In the genomic region with DNA sequence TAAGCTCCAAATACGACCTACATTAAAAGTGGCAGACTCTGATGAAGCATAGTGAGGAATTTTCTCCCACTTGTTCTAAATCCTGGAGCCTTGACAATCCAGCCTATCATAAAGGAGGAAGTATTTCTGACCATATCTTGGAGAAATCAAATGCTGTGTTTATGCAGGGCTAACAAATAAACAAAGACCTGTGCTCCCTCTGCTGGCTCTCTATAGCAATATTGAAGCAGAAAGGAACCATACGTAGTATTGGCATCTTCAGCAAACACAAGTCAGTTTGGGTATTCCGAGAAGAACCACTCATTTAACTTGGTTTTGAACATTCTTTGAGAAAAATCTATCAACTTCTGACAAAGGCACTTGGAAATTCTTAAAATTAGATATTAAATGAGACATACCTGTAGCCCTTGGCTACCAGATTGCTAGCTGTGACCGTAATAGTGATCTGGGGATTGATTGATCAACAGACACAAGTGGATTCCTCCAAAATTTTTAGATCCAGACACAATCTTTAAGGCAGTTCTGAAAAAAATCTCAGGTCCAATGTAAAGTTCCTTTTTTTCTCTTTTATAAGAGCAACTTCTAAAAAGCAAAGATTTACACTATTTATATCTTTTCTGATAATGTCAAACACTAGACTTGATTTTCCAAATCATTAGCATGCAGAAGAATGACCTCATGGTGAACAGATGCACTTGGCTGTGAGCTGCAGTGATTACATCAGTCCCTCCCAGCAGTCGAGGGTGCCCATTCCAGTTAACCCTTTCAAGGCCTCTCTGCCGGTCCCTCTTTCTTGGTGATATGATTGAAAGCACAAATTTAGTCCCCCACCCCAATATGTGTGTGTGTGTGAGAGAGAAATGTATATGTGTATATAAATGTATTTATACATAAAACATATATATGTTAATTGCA, we compare ENCODE assay signal across 10 cellular contexts. TPM values are rescaled to one million over a fixed set of nuclear protein-coding genes. Genes with fewer than 3 reads are reported as not detected.
A peak's percentile ranks its signal among the peaks of the same experiment; 100 is the strongest.
DNase-seq lines count a peak whose midpoint lies in the region; ATAC-seq and TF ChIP-seq lines count a peak whose summit lies in the region.
"Had no signal": no experiment of that assay in that cellular context is flagged by ENCODE, and none has a peak within 500 bp of the region (broad histone marks: within the 10 kb centered on the region; RNA-seq: fewer than 3 reads in every experiment).

No MANE protein-coding gene starts in this region.

- H3K4me3 ChIP-seq in A673 (ENCODE audit: low read depth, low read length, poor library complexity, severe bottlenecking), result no peak overlapping the region
- no peak overlapping the region for H3K4me3 ChIP-seq in GM23338
- no peak overlapping the region for H3K4me3 ChIP-seq in epithelial cell of esophagus (ENCODE audit: low read length)

- no peaks in the 10 kb centered on the region for H3K79me2 ChIP-seq in GM23338 (replicated peaks; ENCODE audit: insufficient read depth)

- H3K27ac ChIP-seq in A673 (ENCODE audit: low read depth, low read length, poor library complexity, severe bottlenecking) (no peak overlapping the region), GM23338 (ENCODE audit: low read depth) (no peak overlapping the region)

- no peak overlapping the region for H2AFZ ChIP-seq in GM23338

- H3K9me2 ChIP-seq in GM23338 (ENCODE audit: insufficient read depth), result no peaks in the 10 kb centered on the region

- intact Hi-C loops in A673 (cut with micrococcal nuclease; ENCODE audit: unreplicated experiment), result no loop called here
- intact Hi-C loops in activated CD4-positive, alpha-beta memory T cell treated with anti-CD3 and anti-CD28 coated beads for 36 hours (cut with micrococcal nuclease), result loop anchor here (2.0 kb wide), 1 partner anchor 47 kb away; no protein-coding TSS in a partner anchor

- H3K36me3 ChIP-seq in A673 (ENCODE audit: insufficient read depth, low read length, poor library complexity, severe bottlenecking) (no peaks in the 10 kb centered on the region), GM23338 (ENCODE audit: insufficient read depth) (no peaks in the 10 kb centered on the region)

- BruUV-seq in A673 (replicated peaks; lab: Mats Ljungman, UMichigan), result no TSS peak

- CTCF ChIA-PET in A673 (lab: Charles Lee), result no interaction called here
- CTCF ChIA-PET in activated CD4-positive, alpha-beta memory T cell treated with anti-CD3 and anti-CD28 coated beads for 36 hours (lab: Charles Lee), result interaction anchor here (1.5 kb wide), 1 partner anchor 11 kb away, joined by 3 read pairs; no protein-coding TSS in a partner anchor

- H3K27me3 Mint-ChIP-seq in GM23338 (ENCODE audit: insufficient read depth, low read depth, poor library complexity), result peaks cover 3% of the 10 kb centered on the region
- no peaks in the 10 kb centered on the region for H3K27me3 Mint-ChIP-seq in activated CD4-positive, alpha-beta memory T cell treated with anti-CD3 and anti-CD28 coated beads for 36 hours

- peaks cover 53% of the 10 kb centered on the region for H3K4me1 ChIP-seq in A673 (ENCODE audit: insufficient read depth, low read length, poor library complexity, severe bottlenecking)
- H3K4me1 ChIP-seq in GM23338 (ENCODE audit: insufficient read depth), result peaks cover 29% of the 10 kb centered on the region

- H3K4me3 Mint-ChIP-seq in GM23338, result no peak overlapping the region
- no peak overlapping the region for H3K4me3 Mint-ChIP-seq in activated CD4-positive, alpha-beta memory T cell treated with anti-CD3 and anti-CD28 coated beads for 36 hours

- H3K36me3 Mint-ChIP-seq in GM23338 (ENCODE audit: low read depth), result no peaks in the 10 kb centered on the region
- H3K36me3 Mint-ChIP-seq in activated CD4-positive, alpha-beta memory T cell treated with anti-CD3 and anti-CD28 coated beads for 36 hours, result peaks cover 14% of the 10 kb centered on the region

- DNase-seq in A673 (ENCODE audit: low spot score) (peak; percentile 71), GM23338 (ENCODE audit: low spot score) (peak; percentile 46), NCI-H82 treated with DMSO at 0.1 percent for 48 hours (lab: John Stamatoyannopoulos, UW; ENCODE audit: unreplicated experiment) (peak; percentile 54), epithelial cell of esophagus (ENCODE audit: low read depth) (no peak), hepatic stellate cell (ENCODE audit: low spot score) (no peak), activated gamma-delta T cell (lab: John Stamatoyannopoulos, UW) (no peak)
- no peak for DNase-seq in activated CD4-positive, alpha-beta memory T cell treated with anti-CD3 and anti-CD28 coated beads for 36 hours
- DNase-seq: activated naive CD4-positive, alpha-beta T cell treated with anti-CD3 and anti-CD28 coated beads, Interleukin-2, amount 50 U/mL, for 16 hours had no signal

- no peaks in the 10 kb centered on the region for H4K20me1 ChIP-seq in GM23338 (replicated peaks; ENCODE audit: insufficient read depth)

- H3K27ac Mint-ChIP-seq in GM23338, result no peak overlapping the region
- H3K27ac Mint-ChIP-seq in activated CD4-positive, alpha-beta memory T cell treated with anti-CD3 and anti-CD28 coated beads for 36 hours, result no peak overlapping the region

- TF ChIP-seq CTCF in A673 (conservative IDR thresholded peaks at IDR 0.05; ENCODE audit: low read depth, low read length), result peak; percentile 53
- TF ChIP-seq CTCF in GM23338 (conservative IDR thresholded peaks at IDR 0.05; ENCODE audit: low read depth in 2 of 2), result peak; percentile 67
- TF ChIP-seq CTCF in epithelial cell of esophagus (IDR thresholded peaks at IDR 0.05; ENCODE audit: insufficient read depth, low read depth, low read length, missing control alignments), result peak; percentile 37

- H3K27me3 ChIP-seq in A673 (replicated peaks; ENCODE audit: insufficient read depth, low read depth, low read length, poor library complexity) (no peaks in the 10 kb centered on the region), GM23338 (ENCODE audit: insufficient read depth) (no peaks in the 10 kb centered on the region)

- H3K4me2 ChIP-seq in GM23338, result no peak overlapping the region

- H3K9me3 ChIP-seq in A673 (ENCODE audit: low read depth, low read length, poor library complexity, severe bottlenecking), result no peaks in the 10 kb centered on the region

- no peaks in the 10 kb centered on the region for H3K9me3 Mint-ChIP-seq in GM23338
- no peaks in the 10 kb centered on the region for H3K9me3 Mint-ChIP-seq in activated CD4-positive, alpha-beta memory T cell treated with anti-CD3 and anti-CD28 coated beads for 36 hours

- POLR2A ChIA-PET in A673 (lab: Charles Lee; ENCODE audit: low non-redundant PET), result no interaction called here
- POLR2A ChIA-PET in activated CD4-positive, alpha-beta memory T cell treated with anti-CD3 and anti-CD28 coated beads for 36 hours (lab: Charles Lee), result interaction anchor here (1.1 kb wide), 1 partner anchor 44 kb away, joined by 4 read pairs; no protein-coding TSS in a partner anchor

- peaks cover 59% of the 10 kb centered on the region for H3K4me1 Mint-ChIP-seq in GM23338
- H3K4me1 Mint-ChIP-seq in activated CD4-positive, alpha-beta memory T cell treated with anti-CD3 and anti-CD28 coated beads for 36 hours (ENCODE audit: low read depth), result peaks cover 25% of the 10 kb centered on the region

- no peaks in the 10 kb centered on the region; the same call in 1 of the 2 replicates for H3F3A ChIP-seq in GM23338 (replicated peaks; ENCODE audit: low read depth)

- ATAC-seq in GM23338 (0 out of 3 replicates have a peak, but pooled peaks have one; percentile 16), GM18858 (IDR thresholded peaks at IDR 0.05; ENCODE audit: unreplicated experiment) (no peak)

TF ChIP-seq in GM23338, 12 proteins besides CTCF, POLR2A, EP300 and RAD21 (continues in another document):
- no peak for TF ChIP-seq EZH2phosphoT487 (IDR thresholded peaks at IDR 0.05; ENCODE audit: unreplicated experiment)
- TF ChIP-seq NANOG (IDR thresholded peaks at IDR 0.05; ENCODE audit: borderline replicate concordance), result no peak
- no peak for TF ChIP-seq JUNB (IDR thresholded peaks at IDR 0.05; ENCODE audit: unreplicated experiment)
- TF ChIP-seq, protein P1, sequence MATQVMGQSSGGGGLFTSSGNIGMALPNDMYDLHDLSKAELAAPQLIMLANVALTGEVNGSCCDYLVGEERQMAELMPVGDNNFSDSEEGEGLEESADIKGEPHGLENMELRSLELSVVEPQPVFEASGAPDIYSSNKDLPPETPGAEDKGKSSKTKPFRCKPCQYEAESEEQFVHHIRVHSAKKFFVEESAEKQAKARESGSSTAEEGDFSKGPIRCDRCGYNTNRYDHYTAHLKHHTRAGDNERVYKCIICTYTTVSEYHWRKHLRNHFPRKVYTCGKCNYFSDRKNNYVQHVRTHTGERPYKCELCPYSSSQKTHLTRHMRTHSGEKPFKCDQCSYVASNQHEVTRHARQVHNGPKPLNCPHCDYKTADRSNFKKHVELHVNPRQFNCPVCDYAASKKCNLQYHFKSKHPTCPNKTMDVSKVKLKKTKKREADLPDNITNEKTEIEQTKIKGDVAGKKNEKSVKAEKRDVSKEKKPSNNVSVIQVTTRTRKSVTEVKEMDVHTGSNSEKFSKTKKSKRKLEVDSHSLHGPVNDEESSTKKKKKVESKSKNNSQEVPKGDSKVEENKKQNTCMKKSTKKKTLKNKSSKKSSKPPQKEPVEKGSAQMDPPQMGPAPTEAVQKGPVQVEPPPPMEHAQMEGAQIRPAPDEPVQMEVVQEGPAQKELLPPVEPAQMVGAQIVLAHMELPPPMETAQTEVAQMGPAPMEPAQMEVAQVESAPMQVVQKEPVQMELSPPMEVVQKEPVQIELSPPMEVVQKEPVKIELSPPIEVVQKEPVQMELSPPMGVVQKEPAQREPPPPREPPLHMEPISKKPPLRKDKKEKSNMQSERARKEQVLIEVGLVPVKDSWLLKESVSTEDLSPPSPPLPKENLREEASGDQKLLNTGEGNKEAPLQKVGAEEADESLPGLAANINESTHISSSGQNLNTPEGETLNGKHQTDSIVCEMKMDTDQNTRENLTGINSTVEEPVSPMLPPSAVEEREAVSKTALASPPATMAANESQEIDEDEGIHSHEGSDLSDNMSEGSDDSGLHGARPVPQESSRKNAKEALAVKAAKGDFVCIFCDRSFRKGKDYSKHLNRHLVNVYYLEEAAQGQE (IDR thresholded peaks at IDR 0.05; ENCODE audit: unreplicated experiment), result no peak
- no peak for TF ChIP-seq POLR2AphosphoS5 (IDR thresholded peaks at IDR 0.05; ENCODE audit: low read depth)
- no peak for TF ChIP-seq STAT1 (IDR thresholded peaks at IDR 0.05; ENCODE audit: unreplicated experiment)
- TF ChIP-seq ZNF114 (CRISPR knock-in tag; IDR thresholded peaks at IDR 0.05), result no peak
- TF ChIP-seq ZNF331 (CRISPR knock-in tag; IDR thresholded peaks at IDR 0.05; ENCODE audit: low read depth), result no peak
- no peak for TF ChIP-seq CREB1 (CRISPR knock-in tag; IDR thresholded peaks at IDR 0.05; ENCODE audit: low read depth)
- TF ChIP-seq EZH2 (IDR thresholded peaks at IDR 0.05; ENCODE audit: low read depth, unreplicated experiment), result no peak

RNA-seq across cellular contexts. Expression of a gene that starts 40.2 kb away (rescaled TPM):
- total RNA-seq in A673 (2021), result not detected in 2 replicates
- total RNA-seq in GM23338 (2014; rRNA removed; shearing (Covaris generic)), result 1.2 and 2.2 TPM in 2 replicates
- polyA plus RNA-seq in GM23338 (2016; fragmentation: Nextera tagmentation; extraction: Ambion mirVana), result 0.55 and 0.61 TPM in 2 replicates
- total RNA-seq in activated CD4-positive, alpha-beta memory T cell treated with anti-CD3 and anti-CD28 coated beads for 36 hours, result 1 to 10 TPM; 6.7 to 6.9 TPM
- total RNA-seq: liver had no signal
- polyA plus RNA-seq: liver had no signal

Comparison
In these comparisons a context has a peak if more than half of its experiments do, and no peak if none do; other contexts are left out.
1. DNase-seq: peak in A673 (single experiment), GM23338 (single experiment) and NCI-H82 treated with DMSO at 0.1 percent for 48 hours (single experiment); none in epithelial cell of esophagus (single experiment), activated CD4-positive, alpha-beta memory T cell treated with anti-CD3 and anti-CD28 coated beads for 36 hours (single experiment), hepatic stellate cell (single experiment) and activated gamma-delta T cell (single experiment).
2. Peak in every context shown above with its lines, with median percentiles within 50 percentile points of each other: CTCF ChIP-seq.